In the genomic region with DNA sequence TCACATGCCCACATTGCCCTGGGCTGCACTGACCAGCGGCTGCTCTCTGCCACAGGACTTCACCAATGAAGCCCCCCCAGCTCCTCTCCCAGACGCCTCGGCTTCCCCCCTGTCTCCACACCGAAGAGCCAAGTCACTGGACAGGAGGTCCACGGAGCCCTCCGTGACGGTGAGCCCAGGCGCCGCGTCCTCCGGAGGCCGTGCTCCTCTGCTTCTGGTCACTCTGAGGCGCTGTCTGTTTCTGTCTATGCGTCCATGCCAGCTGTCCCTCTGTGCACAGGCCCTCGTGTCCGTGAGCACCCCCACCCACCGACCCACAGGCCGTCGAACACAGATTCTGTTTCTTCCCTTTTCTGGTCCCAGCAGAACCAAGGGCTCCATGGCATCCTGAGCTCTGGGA, we compare ENCODE assay signal across 24 cellular contexts.
DNase-seq lines count a peak whose midpoint lies in the region; ATAC-seq, FAIRE-seq and TF ChIP-seq lines count a peak whose summit lies in the region.
"Had no signal": no experiment of that assay in that cellular context is flagged by ENCODE, and none has a peak within 500 bp of the region (broad histone marks: within the 10 kb centered on the region; RNA-seq: fewer than 3 reads in every experiment).

No MANE protein-coding gene starts in this region.

- no peak overlapping the region for H3K14ac ChIP-seq in H1 (ENCODE audit: insufficient read length)

- H3K18ac ChIP-seq in H1 (ENCODE audit: extremely low read depth, low read length) = no peak overlapping the region

- CTCF ChIA-PET in H1 (lab: Charles Lee; ENCODE audit: partially characterized antibody) = interaction anchor here (0.7 to 8.2 kb wide), 17 partner anchors 8 to 173 kb away, joined by 3 to 117 read pairs (median 6); no protein-coding TSS in a partner anchor
- CTCF ChIA-PET in CD4-positive, alpha-beta T cell (lab: Charles Lee) = no interaction called here

- H4K8ac ChIP-seq in H1 (ENCODE audit: extremely low read depth, insufficient read depth, low read length) = peak overlapping the region; percentile 25; the same call in 1 of the 2 replicates

- FAIRE-seq in H1 (lab: Jason Lieb, UNC) = no peak
- FAIRE-seq: A549, GM12878, H54 had no signal

- no peak overlapping the region for H3K56ac ChIP-seq in H1 (replicated peaks; ENCODE audit: insufficient read length, low read depth, low read length)

- H3K9ac ChIP-seq in H1 (replicated peaks in 1 of 4; ENCODE audit: extremely low read depth in 1 of 4, low read depth in 3 of 4, low read length in 3 of 4) = no peak overlapping the region
- H3K9ac ChIP-seq: GM23248 had no signal

- no peak for TF ChIP-seq POLR2A in H1 (IDR thresholded peaks at IDR 0.05; ENCODE audit: control extremely low read depth in 1 of 2, low read depth in 2 of 2, low read length in 2 of 2)

- peaks cover 69% of the 10 kb centered on the region for H3K36me3 Mint-ChIP-seq in CD4-positive, alpha-beta T cell (ENCODE audit: low read depth)

- H2BK20ac ChIP-seq in H1 (ENCODE audit: low read length) = no peak overlapping the region

- H3K27ac ChIP-seq in left ventricle myocardium inferior (replicated peaks) (no peak overlapping the region), H1 (ENCODE audit: low read depth, low read length) (no peak overlapping the region), osteoblast (ENCODE audit: low read depth, low read length) (no peak overlapping the region)
- H3K27ac ChIP-seq in CD4-positive, alpha-beta T cell (ENCODE audit: low read depth, low read length) = no peak overlapping the region
- H3K27ac ChIP-seq: 22Rv1, A549, GM23248, HL-60 had no signal

- H3K36me3 ChIP-seq in left ventricle myocardium inferior = peaks cover 94% of the 10 kb centered on the region
- peaks cover 5 to 14% (median 12%) of the 10 kb centered on the region in 4 experiments; a peak in 6 of 8 replicates for H3K36me3 ChIP-seq in H1 (ENCODE audit: control insufficient read depth in 2 of 4, insufficient read depth in 4 of 4, low read length in 3 of 4)
- peaks cover 90% of the 10 kb centered on the region for H3K36me3 ChIP-seq in osteoblast (ENCODE audit: insufficient read depth, low read length)

- H3K23ac ChIP-seq in H1 (ENCODE audit: insufficient read length) = no peak overlapping the region

- H3K4me1 ChIP-seq in left ventricle myocardium inferior (peaks cover 49% of the 10 kb centered on the region), H1 (replicated peaks in 1 of 4; ENCODE audit: control insufficient read depth in 3 of 4, insufficient read depth in 4 of 4, low read length in 3 of 4) (peaks cover 0 to 17% (median 3%) of the 10 kb centered on the region in 4 experiments; a peak in 5 of 7 replicates), osteoblast (ENCODE audit: insufficient read depth, low read length) (peaks cover 28% of the 10 kb centered on the region)

- H3K27ac Mint-ChIP-seq in CD4-positive, alpha-beta T cell = no peak overlapping the region
- H3K27ac Mint-ChIP-seq: HFFc6 had no signal

- H3K27me3 Mint-ChIP-seq in CD4-positive, alpha-beta T cell = no peaks in the 10 kb centered on the region
- H3K27me3 Mint-ChIP-seq: CD8-positive, alpha-beta memory T cell had no signal

- no peak for ATAC-seq in Right ventricle myocardium inferior
- no peak for ATAC-seq in CD4-positive, alpha-beta T cell (ENCODE audit: poor library complexity)
- ATAC-seq: A549, GM12878, HCT116 had no signal

- H3K79me1 ChIP-seq in H1 (ENCODE audit: low read depth, low read length) = no peaks in the 10 kb centered on the region

- no peak for TF ChIP-seq EP300 in H1 (IDR thresholded peaks at IDR 0.05; ENCODE audit: borderline replicate concordance in 1 of 2, low read depth in 2 of 2, low read length in 2 of 2)

- H2BK5ac ChIP-seq in H1 (ENCODE audit: low read depth, low read length) = no peak overlapping the region; the same call in 1 of the 2 replicates

- H3K79me2 ChIP-seq in H1 (ENCODE audit: control insufficient read depth in 1 of 2, insufficient read depth in 2 of 2, low read length in 2 of 2) (no peaks in the 10 kb centered on the region), osteoblast (ENCODE audit: insufficient read depth, low read length) (peaks cover 18% of the 10 kb centered on the region)

- H2AK5ac ChIP-seq in H1 (ENCODE audit: low read depth, low read length) = no peak overlapping the region

- 79% methylated on average over 17 of the region's 19 CpGs; no CpG with 5 or more reads in 1 of the 2 experiments for WGBS in H1 (ENCODE audit: extremely low coverage in 1 of 2, insufficient coverage in 1 of 2, insufficient read length in 1 of 2, insufficient replicate concordance in 2 of 2, low coverage in 1 of 2, low lambda C conversion rate in 2 of 2, missing lambda C conversion rate in 1 of 2), 2 experiments

- H3K27me3 ChIP-seq in left ventricle myocardium inferior (ENCODE audit: low read depth) (no peaks in the 10 kb centered on the region), H1 (replicated peaks in 1 of 4; ENCODE audit: control insufficient read depth in 3 of 4, extremely low read depth in 1 of 4, insufficient read depth in 3 of 4, low read length in 3 of 4) (no peaks in the 10 kb centered on the region), osteoblast (ENCODE audit: insufficient read depth, low read length) (no peaks in the 10 kb centered on the region)
- H3K27me3 ChIP-seq in CD4-positive, alpha-beta T cell (ENCODE audit: control insufficient read depth, insufficient read depth, low read length) = no peaks in the 10 kb centered on the region

- H3K23me2 ChIP-seq in H1 (ENCODE audit: low read depth, low read length) = no peaks in the 10 kb centered on the region

- H2BK120ac ChIP-seq in H1 (replicated peaks; ENCODE audit: low read depth, low read length) = no peak overlapping the region

- no peak overlapping the region for H4K91ac ChIP-seq in H1 (replicated peaks; ENCODE audit: insufficient read length, low read length)

- H2BK15ac ChIP-seq in H1 (ENCODE audit: low read length) = no peak overlapping the region

- no peak overlapping the region for H3K4me3 Mint-ChIP-seq in CD4-positive, alpha-beta T cell
- H3K4me3 Mint-ChIP-seq: CD8-positive, alpha-beta memory T cell; HFFc6 had no signal

- no peak overlapping the region for H2AFZ ChIP-seq in H1 (ENCODE audit: low read length)
- H2AFZ ChIP-seq in osteoblast (ENCODE audit: low read length) = no peak overlapping the region
- H2AFZ ChIP-seq: GM23248 had no signal

- no peak overlapping the region for H2BK12ac ChIP-seq in H1 (ENCODE audit: low read depth, low read length)

- no peak overlapping the region for H4K5ac ChIP-seq in H1 (ENCODE audit: insufficient read length, low read depth, low read length)

- no peak overlapping the region for H3K4me2 ChIP-seq in H1 (ENCODE audit: insufficient read depth in 1 of 2, low read depth in 2 of 2, low read length in 2 of 2)
- no peak overlapping the region for H3K4me2 ChIP-seq in osteoblast (ENCODE audit: insufficient read depth, low read length)
- H3K4me2 ChIP-seq: A549 had no signal

- no peak for TF ChIP-seq CTCF in left ventricle myocardium inferior (IDR thresholded peaks at IDR 0.05; ENCODE audit: borderline replicate concordance)
- no peak for TF ChIP-seq CTCF in H1 (IDR thresholded peaks at IDR 0.05; ENCODE audit: control extremely low read depth in 1 of 3, insufficient read depth in 1 of 3, low read depth in 1 of 3, low read length in 3 of 3)
- TF ChIP-seq CTCF in osteoblast (IDR thresholded peaks at IDR 0.05; ENCODE audit: extremely low read depth, low read depth, low read length) = no peak
- no peak for TF ChIP-seq CTCF in GM20000 (IDR thresholded peaks at IDR 0.05; ENCODE audit: extremely low read depth, missing control alignments)
- no peak for TF ChIP-seq CTCF in CD4-positive, alpha-beta T cell (IDR thresholded peaks at IDR 0.05)

- DNase-seq in Right ventricle myocardium inferior (ENCODE audit: missing footprints) = peak; percentile 13
- DNase-seq in left ventricle myocardium inferior = no peak
- no peak for DNase-seq in H1 (ENCODE audit: low read depth in 1 of 2, low spot score in 2 of 2)
- peak; percentile 10 for DNase-seq in osteoblast (ENCODE audit: insufficient read length, low spot score, missing footprints)
- no peak for DNase-seq in GM20000 (ENCODE audit: low spot score)
- DNase-seq in CD4-positive, alpha-beta T cell = no peak
- DNase-seq in globus pallidus (ENCODE audit: low spot score) = no peak
- DNase-seq: AML-193; CD8-positive, alpha-beta memory T cell; COR-L47; DMS 273 treated with DMSO at 0.1 percent for 48 hours; DMS53; DND-41; EL; GM23248; HFFc6; IMR-90; KBM-7 had no signal

- intact Hi-C loops in Right ventricle myocardium inferior (cut with DNase I) (no loop called here), left ventricle myocardium inferior (cut with micrococcal nuclease) (no loop called here)
- intact Hi-C loops in CD4-positive, alpha-beta T cell (cut with DNase I, micrococcal nuclease) = no loop called here

- H3K9me3 Mint-ChIP-seq in CD4-positive, alpha-beta T cell = no peaks in the 10 kb centered on the region
- H3K9me3 Mint-ChIP-seq: CD8-positive, alpha-beta memory T cell; HFFc6 had no signal

- no peak overlapping the region for H3K4ac ChIP-seq in H1 (replicated peaks; ENCODE audit: insufficient read length, low read depth, low read length)

- POLR2A ChIA-PET in H1 (lab: Charles Lee; ENCODE audit: partially characterized antibody) = no interaction called here
- POLR2A ChIA-PET in CD4-positive, alpha-beta T cell (lab: Charles Lee) = interaction anchor here (0.7 to 1.2 kb wide), 2 partner anchors 34 to 54 kb away, joined by 3 read pairs; no protein-coding TSS in a partner anchor

- H3K4me1 Mint-ChIP-seq in CD4-positive, alpha-beta T cell (ENCODE audit: low read depth) = peaks cover 7% of the 10 kb centered on the region

- no peak for TF ChIP-seq RAD21 in H1 (IDR thresholded peaks at IDR 0.05 in 1 of 2, conservative IDR thresholded peaks at IDR 0.05 in 1 of 2; ENCODE audit: low read depth in 2 of 2, low read length in 2 of 2)

- peaks cover 2 to 6% of the 10 kb centered on the region in 2 experiments for H4K20me1 ChIP-seq in H1 (replicated peaks in 1 of 2; ENCODE audit: control insufficient read depth in 1 of 2, insufficient read depth in 2 of 2, low read length in 2 of 2)
- peaks cover 57% of the 10 kb centered on the region for H4K20me1 ChIP-seq in osteoblast (ENCODE audit: insufficient read depth, low read length)

- H3K4me3 ChIP-seq in left ventricle myocardium inferior (no peak overlapping the region), H1 (ENCODE audit: extremely low read depth in 1 of 4, insufficient read depth in 2 of 4, low read depth in 3 of 4, low read length in 4 of 4) (no peak overlapping the region), osteoblast (ENCODE audit: insufficient read depth, low read length) (no peak overlapping the region)
- H3K4me3 ChIP-seq: A549, GM12878, GM23248 had no signal

- H3K9me3 ChIP-seq in left ventricle myocardium inferior (replicated peaks) (no peaks in the 10 kb centered on the region), H1 (ENCODE audit: insufficient read depth in 2 of 2, low read depth in 1 of 2, low read length in 1 of 2) (no peaks in the 10 kb centered on the region), osteoblast (ENCODE audit: low read depth, low read length) (no peaks in the 10 kb centered on the region)
- no peaks in the 10 kb centered on the region for H3K9me3 ChIP-seq in CD4-positive, alpha-beta T cell (ENCODE audit: control insufficient read depth, low read length)
- H3K9me3 ChIP-seq: A549 had no signal

TF ChIP-seq in H1, 55 proteins besides CTCF, POLR2A, EP300 and RAD21 (continues in another document):
- TF ChIP-seq SIN3A (conservative IDR thresholded peaks at IDR 0.05 in 1 of 2, IDR thresholded peaks at IDR 0.05 in 1 of 2; ENCODE audit: low read depth in 1 of 2, low read length in 2 of 2) (no peak), RXRA (IDR thresholded peaks at IDR 0.05; ENCODE audit: insufficient read depth, low read depth, low read length) (no peak)

Comparison
In these comparisons a context has a peak if more than half of its experiments do, and no peak if none do; other contexts are left out.
1. DNase-seq: peak in Right ventricle myocardium inferior (single experiment) and osteoblast (single experiment); none in left ventricle myocardium inferior (single experiment), H1 (0 of 2), GM20000 (single experiment), CD4-positive, alpha-beta T cell (0 of 10) and globus pallidus (single experiment).